Comparison of ENCODE assay signal across 16 cellular contexts in the genomic region with DNA sequence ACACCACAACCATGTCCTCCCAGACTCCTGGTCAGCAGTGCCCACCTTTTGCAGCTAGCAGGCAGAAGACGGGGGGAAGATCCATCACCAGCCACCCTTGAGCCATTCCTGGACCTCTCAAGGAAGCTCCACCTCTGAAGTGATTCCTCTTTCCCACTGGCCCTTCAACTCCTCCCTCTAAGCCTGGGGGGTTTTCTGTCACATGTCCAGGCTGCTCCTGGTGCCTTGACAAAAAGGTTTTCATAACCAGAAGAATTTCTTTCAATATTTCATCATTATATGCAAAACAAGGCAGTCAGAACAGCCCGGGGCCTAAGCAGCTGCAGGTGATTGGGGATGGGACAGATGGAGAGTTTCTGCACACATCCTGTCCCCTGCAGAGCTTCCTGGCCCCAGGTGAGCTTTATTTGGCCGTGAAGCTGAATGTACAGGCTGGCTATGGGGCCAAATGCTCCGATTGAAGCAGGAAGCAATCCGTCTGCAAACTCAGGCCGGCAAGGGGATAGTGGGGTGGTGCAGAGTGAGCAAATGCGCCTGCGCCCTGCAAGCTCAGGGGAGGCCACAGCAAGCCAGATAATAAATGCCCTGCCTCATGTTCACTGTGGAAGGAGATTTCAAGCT.
DNase-seq lines count a peak whose midpoint lies in the region; ATAC-seq lines count a peak whose summit lies in the region.
"Had no signal": no experiment of that assay in that cellular context is flagged by ENCODE, and none has a peak within 500 bp of the region (broad histone marks: within the 10 kb centered on the region; RNA-seq: fewer than 3 reads in every experiment).

No MANE protein-coding gene starts in this region.

- DNase-seq in COLO668 (lab: John Stamatoyannopoulos, UW; ENCODE audit: unreplicated experiment) = peak; percentile 20
- DNase-seq in ELF-1 (ENCODE audit: low read depth, low spot score) = peak; percentile 24
- peak; percentile 16 for DNase-seq in NCI-H2081 treated with DMSO at 0.1 percent for 48 hours (lab: John Stamatoyannopoulos, UW)
- DNase-seq in ecto neural progenitor cell (ENCODE audit: low spot score) = peak; percentile 37
- no peak for DNase-seq in germinal center (ENCODE audit: low spot score)
- no peak for DNase-seq in SHP77 treated with DMSO at 0.1 percent for 48 hours (lab: John Stamatoyannopoulos, UW)
- DNase-seq: ACHN; AML-193; Caco-2; DMS153; KG1; NCI-H1694; NK-92 treated with Interleukin-12 subunit alpha and Interleukin-12 subunit beta, amount 100 ng/mL, for 24 hours; OCI-M1 had no signal

- no peak for ATAC-seq in GM21619 (IDR thresholded peaks at IDR 0.05; ENCODE audit: unreplicated experiment)
- ATAC-seq in HG03045 (IDR thresholded peaks at IDR 0.05; ENCODE audit: unreplicated experiment) = no peak

Comparison
In these comparisons a context has a peak if more than half of its experiments do, and no peak if none do; other contexts are left out.
1. DNase-seq: peak in COLO668 (single experiment), ELF-1 (single experiment), NCI-H2081 treated with DMSO at 0.1 percent for 48 hours (single experiment) and ecto neural progenitor cell (single experiment); none in germinal center (single experiment) and SHP77 treated with DMSO at 0.1 percent for 48 hours (single experiment).